11 cellular contexts compared by ENCODE assay signal in the genomic region with DNA sequence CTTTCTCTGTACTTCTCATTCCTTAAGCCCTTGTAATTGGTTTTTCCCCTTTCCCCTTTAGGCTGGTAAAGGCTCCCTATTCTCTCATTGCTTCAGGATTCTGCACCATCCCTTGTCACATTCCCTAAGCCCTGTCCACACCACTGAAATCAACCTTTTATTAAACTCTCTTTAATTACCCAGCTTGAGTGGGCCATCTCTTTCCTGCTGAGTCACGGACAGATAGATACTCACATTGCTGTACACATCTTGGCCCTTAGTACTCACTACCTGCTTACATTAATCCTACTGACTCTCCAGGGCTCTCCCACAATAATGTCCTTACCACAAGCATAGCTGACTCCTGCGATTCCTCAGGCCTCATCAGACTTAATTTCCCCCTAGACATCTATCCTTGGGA.
"Had no signal": no experiment of that assay in that cellular context is flagged by ENCODE, and none has a peak within 500 bp of the region (broad histone marks: within the 10 kb centered on the region; RNA-seq: fewer than 3 reads in every experiment).

No MANE protein-coding gene starts in this region.

- H2AFZ ChIP-seq: GM23248, GM23338 had no signal

- H3K4me2 ChIP-seq: GM23338 had no signal

- H3K9me3 ChIP-seq: HAP-1 had no signal

- H3K9ac ChIP-seq: GM23248 had no signal

- DNase-seq: GM23248, GOT3, H7, H9, HCEC 1CT, HFFc6 had no signal

- H3K4me3 ChIP-seq: GM23248, GM23338, HAP-1 had no signal

- FAIRE-seq: H1, H54 had no signal

- ATAC-seq: GM23338, HCT116 had no signal

- H3K36me3 ChIP-seq: HAP-1 had no signal

- H3K27ac ChIP-seq: GM23248 had no signal
